8 cellular contexts compared by ENCODE assay signal in genomic region chr4:6781561-6781960, GRCh38. TPM values are rescaled to one million over a fixed set of nuclear protein-coding genes. Genes with fewer than 3 reads are reported as not detected.
DNase-seq lines count a peak whose midpoint lies in the region; ATAC-seq lines count a peak whose summit lies in the region.

No MANE protein-coding gene starts in this region.

- H3K27ac Mint-ChIP-seq in activated CD4-positive, alpha-beta memory T cell treated with anti-CD3 and anti-CD28 coated beads for 36 hours = peak overlapping the region; percentile 43
- H3K27ac Mint-ChIP-seq in stimulated activated effector memory CD8-positive, alpha-beta T cell treated with anti-CD3 and anti-CD28 coated beads, Interleukin-12 subunit alpha, Interleukin-12 subunit beta, amount 100 ng/mL, for 72 hours = no peak overlapping the region

- no peaks in the 10 kb centered on the region for H3K27me3 Mint-ChIP-seq in activated CD4-positive, alpha-beta memory T cell treated with anti-CD3 and anti-CD28 coated beads for 36 hours

- no peaks in the 10 kb centered on the region for H3K9me3 Mint-ChIP-seq in activated CD4-positive, alpha-beta memory T cell treated with anti-CD3 and anti-CD28 coated beads for 36 hours
- H3K9me3 Mint-ChIP-seq in stimulated activated effector memory CD8-positive, alpha-beta T cell treated with anti-CD3 and anti-CD28 coated beads, Interleukin-12 subunit alpha, Interleukin-12 subunit beta, amount 100 ng/mL, for 72 hours = no peaks in the 10 kb centered on the region

- peak overlapping the region; percentile 67 for H3K4me3 Mint-ChIP-seq in activated CD4-positive, alpha-beta memory T cell treated with anti-CD3 and anti-CD28 coated beads for 36 hours
- H3K4me3 Mint-ChIP-seq in stimulated activated effector memory CD8-positive, alpha-beta T cell treated with anti-CD3 and anti-CD28 coated beads, Interleukin-12 subunit alpha, Interleukin-12 subunit beta, amount 100 ng/mL, for 72 hours = peak overlapping the region; percentile 80

- POLR2A ChIA-PET in activated CD4-positive, alpha-beta memory T cell treated with anti-CD3 and anti-CD28 coated beads for 36 hours (lab: Charles Lee) = interaction anchor here (1.7 kb wide), 1 partner anchor 12 kb away, joined by 5 read pairs; no protein-coding TSS in a partner anchor

- peaks cover 49% of the 10 kb centered on the region for H3K4me1 Mint-ChIP-seq in activated CD4-positive, alpha-beta memory T cell treated with anti-CD3 and anti-CD28 coated beads for 36 hours (ENCODE audit: low read depth)
- H3K4me1 Mint-ChIP-seq in stimulated activated effector memory CD8-positive, alpha-beta T cell treated with anti-CD3 and anti-CD28 coated beads, Interleukin-12 subunit alpha, Interleukin-12 subunit beta, amount 100 ng/mL, for 72 hours = peaks cover 55% of the 10 kb centered on the region

- ATAC-seq in stimulated activated effector memory CD8-positive, alpha-beta T cell treated with anti-CD3 and anti-CD28 coated beads, Interleukin-12 subunit alpha, Interleukin-12 subunit beta, amount 100 ng/mL, for 72 hours = no peak

- intact Hi-C loops in activated CD4-positive, alpha-beta memory T cell treated with anti-CD3 and anti-CD28 coated beads for 36 hours (cut with micrococcal nuclease) = no loop called here

- H3K36me3 Mint-ChIP-seq in activated CD4-positive, alpha-beta memory T cell treated with anti-CD3 and anti-CD28 coated beads for 36 hours = peaks cover 2% of the 10 kb centered on the region
- peaks cover 13% of the 10 kb centered on the region for H3K36me3 Mint-ChIP-seq in stimulated activated effector memory CD8-positive, alpha-beta T cell treated with anti-CD3 and anti-CD28 coated beads, Interleukin-12 subunit alpha, Interleukin-12 subunit beta, amount 100 ng/mL, for 72 hours

- DNase-seq in DMS53 (lab: John Stamatoyannopoulos, UW) (peak; percentile 57), DMS53 treated with DMSO at 0.1 percent for 48 hours (lab: John Stamatoyannopoulos, UW; ENCODE audit: unreplicated experiment) (no peak), C1 segment of cervical spinal cord (lab: John Stamatoyannopoulos, UW) (no peak), kidney glomerular epithelial cell (lab: John Stamatoyannopoulos, UW) (no peak)
- no peak for DNase-seq in activated CD4-positive, alpha-beta memory T cell treated with anti-CD3 and anti-CD28 coated beads for 36 hours
- DNase-seq in stimulated activated effector memory CD8-positive, alpha-beta T cell treated with anti-CD3 and anti-CD28 coated beads, Interleukin-12 subunit alpha, Interleukin-12 subunit beta, amount 100 ng/mL, for 72 hours (ENCODE audit: low spot score in 2 of 2) = no peak
- DNase-seq in central memory CD4-positive, alpha-beta T cell = no peak

- H3K9me3 ChIP-seq in iPS-18c (ENCODE audit: control insufficient read depth, insufficient read depth, low read length) = peaks cover 2% of the 10 kb centered on the region

- CTCF ChIA-PET in activated CD4-positive, alpha-beta memory T cell treated with anti-CD3 and anti-CD28 coated beads for 36 hours (lab: Charles Lee) = interaction anchor here (1.0 to 3.1 kb wide), 4 partner anchors 49 to 127 kb away, joined by 3 to 11 read pairs (median 8); no protein-coding TSS in a partner anchor

- peak overlapping the region; percentile 64; the same call in 1 of the 2 replicates for H3K4me3 ChIP-seq in iPS-18c (ENCODE audit: insufficient read depth, low read depth, low read length)

RNA-seq across cellular contexts. Expression of gene KIAA0232, which starts 1.0 kb away (rescaled TPM):
- total RNA-seq in activated CD4-positive, alpha-beta memory T cell treated with anti-CD3 and anti-CD28 coated beads for 36 hours = 10 to 100 TPM; 16.1 to 16.5 TPM
